In the genomic region with DNA sequence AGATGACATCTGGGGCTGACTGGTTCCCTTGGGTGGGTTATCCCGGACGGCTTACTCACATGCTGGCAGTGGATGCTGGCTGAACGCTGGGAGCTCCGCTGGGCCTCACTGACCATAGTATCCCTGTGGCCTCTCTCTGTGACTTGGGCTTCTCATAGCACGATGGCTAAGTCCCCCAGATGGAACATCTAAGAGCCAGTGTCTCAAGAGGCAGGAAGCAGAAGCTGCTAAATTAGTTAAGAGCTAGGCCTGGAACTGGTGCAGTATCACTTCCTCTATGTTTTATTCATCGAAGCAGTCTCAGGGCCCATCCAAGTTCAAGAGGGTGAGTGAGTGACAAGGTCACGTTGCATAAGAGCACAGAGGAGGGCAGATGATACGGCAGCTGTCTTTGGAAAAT, we compare ENCODE assay signal across 8 cellular contexts.
DNase-seq lines count a peak whose midpoint lies in the region; ATAC-seq and TF ChIP-seq lines count a peak whose summit lies in the region.

No MANE protein-coding gene starts in this region.

- intact Hi-C loops in Right ventricle myocardium inferior (cut with DNase I) (no loop called here), cardiac septum (cut with DNase I) (no loop called here), sigmoid colon (cut with DNase I) (loop anchor here (10.0 kb wide), 1 partner anchor 643 kb away; no protein-coding TSS in a partner anchor)

- H3K27me3 Mint-ChIP-seq in T-helper 17 cell = peaks cover 6% of the 10 kb centered on the region

- no peak overlapping the region for H3K4me3 Mint-ChIP-seq in T-helper 17 cell

- H3K27ac Mint-ChIP-seq in T-helper 17 cell = no peak overlapping the region

- H3K36me3 Mint-ChIP-seq in T-helper 17 cell (ENCODE audit: low read depth) = no peaks in the 10 kb centered on the region

- ATAC-seq in Right ventricle myocardium inferior (peak; percentile 81), HG03039 (IDR thresholded peaks at IDR 0.05; ENCODE audit: unreplicated experiment) (peak; percentile 93), T-helper 17 cell (no peak)

- H3K36me3 ChIP-seq in sigmoid colon = peaks cover 0 to 16% (median 0%) of the 10 kb centered on the region in 4 donors

- H3K9me3 ChIP-seq in T-helper 17 cell (ENCODE audit: control insufficient read depth, low read length, poor library complexity, severe bottlenecking) (no peaks in the 10 kb centered on the region), sigmoid colon (no peaks in the 10 kb centered on the region)

- no peak for TF ChIP-seq EP300 in sigmoid colon (IDR thresholded peaks at IDR 0.05)

- 74 to 77% methylated on average over 8 of the region's 8 CpGs for WGBS in sigmoid colon, 2 donors

- H3K27me3 ChIP-seq in sigmoid colon = no peaks in the 10 kb centered on the region

- DNase-seq in Right ventricle myocardium inferior (ENCODE audit: missing footprints) = no peak
- DNase-seq in cardiac septum (ENCODE audit: low spot score) = no peak
- peak; percentile 50 for DNase-seq in RPMI8226
- DNase-seq in NCI-H2171 (lab: John Stamatoyannopoulos, UW) = no peak
- no peak for DNase-seq in foreskin fibroblast
- no peak for DNase-seq in T-helper 17 cell
- DNase-seq in sigmoid colon = no peak

- no peaks in the 10 kb centered on the region for H3K4me1 Mint-ChIP-seq in T-helper 17 cell

- H3K27ac ChIP-seq in sigmoid colon = no peak overlapping the region

- no peaks in the 10 kb centered on the region for H3K4me1 ChIP-seq in sigmoid colon

- no peak for TF ChIP-seq POLR2A in sigmoid colon (IDR thresholded peaks at IDR 0.05)

- no peak overlapping the region for H3K4me3 ChIP-seq in foreskin fibroblast (ENCODE audit: low read depth in 1 of 2, low read length in 2 of 2)
- no peak overlapping the region for H3K4me3 ChIP-seq in sigmoid colon

- TF ChIP-seq CTCF in foreskin fibroblast (IDR thresholded peaks at IDR 0.05; ENCODE audit: low read depth, low read length) (no peak), sigmoid colon (IDR thresholded peaks at IDR 0.05) (no peak)
